In genomic region chr6:3868544-3868943, GRCh38 we compare ENCODE assay signal across 15 cellular contexts. TPM values are rescaled to one million over a fixed set of nuclear protein-coding genes. Genes with fewer than 3 reads are reported as not detected.
DNase-seq lines count a peak whose midpoint lies in the region; ATAC-seq and TF ChIP-seq lines count a peak whose summit lies in the region.
"Had no signal": no experiment of that assay in that cellular context is flagged by ENCODE, and none has a peak within 500 bp of the region (broad histone marks: within the 10 kb centered on the region; RNA-seq: fewer than 3 reads in every experiment).

No MANE protein-coding gene starts in this region.

- H3K36me3 ChIP-seq in CD8-positive, alpha-beta memory T cell (ENCODE audit: insufficient read depth, low read length): no peaks in the 10 kb centered on the region
- H3K36me3 ChIP-seq: breast epithelium, left ventricle myocardium inferior, sigmoid colon had no signal

- no peak overlapping the region for H3K27ac ChIP-seq in CD8-positive, alpha-beta memory T cell (ENCODE audit: low read depth, low read length)
- H3K27ac ChIP-seq: breast epithelium, left ventricle myocardium inferior, sigmoid colon, VCaP had no signal

- peaks cover 24% of the 10 kb centered on the region for H3K4me1 Mint-ChIP-seq in osteocyte (ENCODE audit: unreplicated experiment)
- H3K4me1 Mint-ChIP-seq in CD8-positive, alpha-beta memory T cell: peaks cover 8 to 27% (median 17%) of the 10 kb centered on the region in 3 donors

- POLR2A ChIA-PET in CD8-positive, alpha-beta memory T cell (lab: Charles Lee): no interaction called here

- H3K36me3 Mint-ChIP-seq in osteocyte (ENCODE audit: unreplicated experiment): no peaks in the 10 kb centered on the region
- no peaks in the 10 kb centered on the region for H3K36me3 Mint-ChIP-seq in CD8-positive, alpha-beta memory T cell
- H3K36me3 Mint-ChIP-seq: IgD-negative memory B cell had no signal

- H3K27ac Mint-ChIP-seq in osteocyte (ENCODE audit: unreplicated experiment): peak overlapping the region; percentile 76
- H3K27ac Mint-ChIP-seq in CD8-positive, alpha-beta memory T cell: no peak overlapping the region
- H3K27ac Mint-ChIP-seq: IgD-negative memory B cell, nephron had no signal

- ATAC-seq in HG03025 (IDR thresholded peaks at IDR 0.05; ENCODE audit: low FRiP score, unreplicated experiment): no peak

- no peak overlapping the region for H3K4me3 Mint-ChIP-seq in osteocyte (ENCODE audit: unreplicated experiment)
- peak overlapping the region in 2 of 7 donors; percentile 12 to 24 for H3K4me3 Mint-ChIP-seq in CD8-positive, alpha-beta memory T cell
- H3K4me3 Mint-ChIP-seq: IgD-negative memory B cell, nephron had no signal

- H3K27me3 ChIP-seq in CD8-positive, alpha-beta memory T cell (ENCODE audit: insufficient read depth, low read length, poor library complexity, severe bottlenecking): peaks cover 6% of the 10 kb centered on the region
- H3K27me3 ChIP-seq: breast epithelium, sigmoid colon had no signal

- DNase-seq in COLO829 (ENCODE audit: low spot score) (peak; percentile 68), NCI-H1694 treated with DMSO at 0.1 percent for 48 hours (lab: John Stamatoyannopoulos, UW) (peak; percentile 45), choroid plexus epithelial cell (ENCODE audit: low read depth) (no peak), osteocyte (ENCODE audit: extremely low spot score, unreplicated experiment) (peak; percentile 60), NCI-H524 (lab: John Stamatoyannopoulos, UW) (no peak), DMS53 (lab: John Stamatoyannopoulos, UW) (no peak)
- DNase-seq in CD8-positive, alpha-beta memory T cell: no peak
- DNase-seq: left ventricle myocardium inferior, NCI-H1930, sigmoid colon had no signal

- H3K9me3 ChIP-seq in CD8-positive, alpha-beta memory T cell (ENCODE audit: low read length): no peaks in the 10 kb centered on the region
- H3K9me3 ChIP-seq: breast epithelium, left ventricle myocardium inferior, sigmoid colon had no signal

- TF ChIP-seq CTCF in choroid plexus epithelial cell (conservative IDR thresholded peaks at IDR 0.05; ENCODE audit: low read depth, low read length) (peak; percentile 7), osteocyte (IDR thresholded peaks at IDR 0.05) (peak; percentile 34)

- CTCF ChIA-PET in CD8-positive, alpha-beta memory T cell (lab: Charles Lee): interaction anchor here (2.4 kb wide), 1 partner anchor 19 kb away, joined by 7 read pairs; the partner anchor contains the start of gene FAM50B

- no peaks in the 10 kb centered on the region for H3K9me3 Mint-ChIP-seq in osteocyte (ENCODE audit: unreplicated experiment)
- H3K9me3 Mint-ChIP-seq in CD8-positive, alpha-beta memory T cell: peaks cover 0 to 4% (median 0%) of the 10 kb centered on the region in 5 donors
- H3K9me3 Mint-ChIP-seq: IgD-negative memory B cell, nephron had no signal

- no peaks in the 10 kb centered on the region for H3K27me3 Mint-ChIP-seq in osteocyte (ENCODE audit: unreplicated experiment)
- peaks cover 0 to 60% of the 10 kb centered on the region in 2 donors for H3K27me3 Mint-ChIP-seq in CD8-positive, alpha-beta memory T cell

- no peaks in the 10 kb centered on the region for H3K4me1 ChIP-seq in CD8-positive, alpha-beta memory T cell (ENCODE audit: insufficient read depth, low read length)
- H3K4me1 ChIP-seq: breast epithelium, left ventricle myocardium inferior, sigmoid colon had no signal

- no peak overlapping the region for H3K4me3 ChIP-seq in choroid plexus epithelial cell (ENCODE audit: low read depth, low read length)
- H3K4me3 ChIP-seq in CD8-positive, alpha-beta memory T cell (ENCODE audit: low read length): no peak overlapping the region
- H3K4me3 ChIP-seq: breast epithelium, left ventricle myocardium inferior, sigmoid colon had no signal

RNA-seq across cellular contexts. Expression of gene FAM50B, which starts 19.4 kb away (rescaled TPM):
- total RNA-seq in osteocyte: 0.37 and 0.70 TPM in 2 replicates
- 1 to 10 TPM; 7.3 to 7.5 TPM for total RNA-seq in CD8-positive, alpha-beta memory T cell
- polyA plus RNA-seq in CD8-positive, alpha-beta memory T cell: 10.3 TPM

Comparison
In these comparisons a context has a peak if more than half of its experiments do, and no peak if none do; other contexts are left out.
1. DNase-seq: peak in COLO829 (single experiment), NCI-H1694 treated with DMSO at 0.1 percent for 48 hours (single experiment) and osteocyte (single experiment); none in choroid plexus epithelial cell (single experiment), NCI-H524 (0 of 2), CD8-positive, alpha-beta memory T cell (0 of 5) and DMS53 (single experiment).